ENCODE assay signal across 17 cellular contexts in genomic region chr2:181850914-181851560, GRCh38.
DNase-seq lines count a peak whose midpoint lies in the region; ATAC-seq and FAIRE-seq lines count a peak whose summit lies in the region.
"Had no signal": no experiment of that assay in that cellular context is flagged by ENCODE, and none has a peak within 500 bp of the region (broad histone marks: within the 10 kb centered on the region; RNA-seq: fewer than 3 reads in every experiment).

No MANE protein-coding gene starts in this region.

- peak; percentile 13 for DNase-seq in GF-D8 (lab: John Stamatoyannopoulos, UW)
- peak; percentile 59 to 72 for DNase-seq in Kasumi-1 (lab: John Stamatoyannopoulos, UW)
- DNase-seq in LoVo (ENCODE audit: low spot score), result no peak
- no peak for DNase-seq in cortex of kidney (lab: John Stamatoyannopoulos, UW)
- no peak for DNase-seq in ecto neural progenitor cell (ENCODE audit: low spot score)
- DNase-seq: amygdala; effector memory CD8-positive, alpha-beta T cell; foreskin keratinocyte; NCI-H1694; SK-N-SH; stimulated activated naive CD8-positive, alpha-beta T cell treated with anti-CD3 and anti-CD28 coated beads, Interleukin-15, amount 100 ng/mL, for 72 hours had no signal

- peak; percentile 21 for FAIRE-seq in colon (lab: Jason Lieb, UNC)

- peak; percentile 66 for ATAC-seq in GM21390 (IDR thresholded peaks at IDR 0.05; ENCODE audit: unreplicated experiment)
- no peak for ATAC-seq in GM21515 (IDR thresholded peaks at IDR 0.05; ENCODE audit: unreplicated experiment)
- ATAC-seq: effector memory CD8-positive, alpha-beta T cell; foreskin keratinocyte; GM23338; sciatic nerve; stimulated activated naive CD8-positive, alpha-beta T cell treated with anti-CD3 and anti-CD28 coated beads, Interleukin-15, amount 100 ng/mL, for 72 hours; WTC11 had no signal

Comparison
In these comparisons a context has a peak if more than half of its experiments do, and no peak if none do; other contexts are left out.
1. DNase-seq: peak in GF-D8 (single experiment) and Kasumi-1 (2 of 2); none in LoVo (single experiment), cortex of kidney (single experiment) and ecto neural progenitor cell (single experiment).